Comparison of ENCODE assay signal across 17 cellular contexts in genomic region chr5:3601929-3602712, GRCh38. TPM values are rescaled to one million over a fixed set of nuclear protein-coding genes. Genes with fewer than 3 reads are reported as not detected.
DNase-seq lines count a peak whose midpoint lies in the region; ATAC-seq and TF ChIP-seq lines count a peak whose summit lies in the region.
"Had no signal": no experiment of that assay in that cellular context is flagged by ENCODE, and none has a peak within 500 bp of the region (broad histone marks: within the 10 kb centered on the region; RNA-seq: fewer than 3 reads in every experiment).

No MANE protein-coding gene starts in this region.

- H3K4me3 Mint-ChIP-seq in mesothelial cell of epicardium, result peak overlapping the region; percentile 49
- H3K4me3 Mint-ChIP-seq: B cell had no signal

- DNase-seq in AG10803 (ENCODE audit: low read depth) (peak; percentile 55), epithelial cell of proximal tubule (ENCODE audit: low read depth) (no peak), mesothelial cell of epicardium (ENCODE audit: low spot score in 2 of 2, unreplicated experiment in 2 of 2) (no peak), MV-4-11 (lab: John Stamatoyannopoulos, UW) (no peak), NCI-H1694 treated with DMSO at 0.1 percent for 48 hours (lab: John Stamatoyannopoulos, UW) (no peak)
- DNase-seq: PC-9; stimulated activated CD4-positive, alpha-beta T cell treated with anti-CD3 and anti-CD28 coated beads, Interleukin-4, amount 100 ng/mL, for 24 hours; T-helper 9 cell had no signal

- no peaks in the 10 kb centered on the region for H4K20me1 ChIP-seq in KMS-11 (ENCODE audit: insufficient read depth)

- peak overlapping the region; percentile 49 for H2AFZ ChIP-seq in KMS-11 (ENCODE audit: low read depth)
- H2AFZ ChIP-seq: PC-9 had no signal

- H3K4me2 ChIP-seq in KMS-11, result peak overlapping the region; percentile 40
- H3K4me2 ChIP-seq: PC-9 had no signal

- H3K4me3 ChIP-seq in AG10803 (ENCODE audit: low read length) (peak overlapping the region; percentile 62), KMS-11 (IDR thresholded peaks at IDR 0.05; ENCODE audit: insufficient read depth, low read depth, low read length) (no peak overlapping the region), epithelial cell of proximal tubule (ENCODE audit: low read depth, low read length) (peak overlapping the region; percentile 51)
- H3K4me3 ChIP-seq: PC-9 had no signal

- H3K36me3 ChIP-seq in KMS-11 (ENCODE audit: insufficient read depth), result no peaks in the 10 kb centered on the region

- H3K27ac Mint-ChIP-seq in mesothelial cell of epicardium, result peak overlapping the region; percentile 48
- H3K27ac Mint-ChIP-seq: B cell had no signal

- ATAC-seq in HG02798 (IDR thresholded peaks at IDR 0.05; ENCODE audit: poor library complexity, unreplicated experiment) (no peak), HG03135 (IDR thresholded peaks at IDR 0.05; ENCODE audit: unreplicated experiment) (no peak)
- ATAC-seq: HCT116; stimulated activated naive CD8-positive, alpha-beta T cell treated with anti-CD3 and anti-CD28 coated beads, Interleukin-15, Interleukin-2, amounts not matched to agents 100 U/mL and 50 U/mL, for 24 hours had no signal

- no peaks in the 10 kb centered on the region for H3K79me2 ChIP-seq in KMS-11 (ENCODE audit: insufficient read depth, low read depth)

- TF ChIP-seq CTCF in AG10803 (conservative IDR thresholded peaks at IDR 0.05; ENCODE audit: low read length) (no peak), KMS-11 (conservative IDR thresholded peaks at IDR 0.05; ENCODE audit: low read depth, low read length) (no peak), epithelial cell of proximal tubule (conservative IDR thresholded peaks at IDR 0.05; ENCODE audit: low read depth, low read length) (no peak), mesothelial cell of epicardium (IDR thresholded peaks at IDR 0.05; ENCODE audit: unreplicated experiment) (no peak)

- peaks cover 18% of the 10 kb centered on the region for H3K36me3 Mint-ChIP-seq in mesothelial cell of epicardium

- H3K4me1 ChIP-seq in KMS-11 (ENCODE audit: low read depth, poor library complexity, severe bottlenecking), result no peaks in the 10 kb centered on the region

- H3K4me1 Mint-ChIP-seq in mesothelial cell of epicardium, result peaks cover 45% of the 10 kb centered on the region
- H3K4me1 Mint-ChIP-seq: B cell had no signal

- no peaks in the 10 kb centered on the region for H3K9me3 Mint-ChIP-seq in mesothelial cell of epicardium

- no peak overlapping the region for H3K27ac ChIP-seq in KMS-11
- H3K27ac ChIP-seq: PC-9 had no signal

- no peak overlapping the region; the same call in 1 of the 2 replicates for H3K9ac ChIP-seq in KMS-11

- peaks cover 6% of the 10 kb centered on the region; the same call in 1 of the 2 replicates for H3K27me3 ChIP-seq in KMS-11 (ENCODE audit: insufficient read depth, low read depth)

- peaks cover 95% of the 10 kb centered on the region for H3K27me3 Mint-ChIP-seq in mesothelial cell of epicardium (ENCODE audit: low read depth)

RNA-seq across cellular contexts. Expression of gene IRX1, which starts 6.5 kb away (rescaled TPM):
- total RNA-seq in epithelial cell of proximal tubule, result 18.0 and 22.1 TPM in 2 replicates
- total RNA-seq in mesothelial cell of epicardium, result 68.5 to 71.5 TPM (median 68.6 TPM) in 3 replicates
- total RNA-seq: activated naive CD4-positive, alpha-beta T cell treated with anti-CD3 and anti-CD28 coated beads, Interleukin-2, amount 50 U/mL, for 72 hours; B cell; HT-29; PC-9; pulmonary artery endothelial cell had no signal
